In the genomic region with DNA sequence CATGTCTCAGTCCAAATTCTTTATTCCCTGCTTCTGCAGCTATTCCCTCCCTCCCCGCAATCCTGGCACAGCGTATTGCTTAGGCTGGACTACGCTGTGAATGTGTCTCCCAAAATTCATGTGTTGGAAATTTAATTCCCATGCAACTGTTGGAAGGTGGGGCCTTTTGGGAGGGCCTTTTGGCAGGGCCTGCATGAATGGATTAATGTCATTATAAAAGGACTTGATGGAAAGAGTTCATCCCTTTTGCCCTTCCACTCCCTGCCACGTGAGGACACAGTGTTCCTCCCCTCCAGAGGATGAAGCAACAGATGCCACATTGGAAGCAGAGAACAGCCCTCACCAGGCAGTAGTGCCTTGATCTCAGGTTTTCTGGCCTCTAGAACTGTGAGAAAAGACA, we compare ENCODE assay signal across 12 cellular contexts. TPM values are rescaled to one million over a fixed set of nuclear protein-coding genes. Genes with fewer than 3 reads are reported as not detected.
DNase-seq lines count a peak whose midpoint lies in the region; ATAC-seq and TF ChIP-seq lines count a peak whose summit lies in the region.
"Had no signal": no experiment of that assay in that cellular context is flagged by ENCODE, and none has a peak within 500 bp of the region (broad histone marks: within the 10 kb centered on the region; RNA-seq: fewer than 3 reads in every experiment).

No MANE protein-coding gene starts in this region.

- intact Hi-C loops in right lobe of liver (cut with DNase I) = no loop called here
- intact Hi-C loops in posterior cingulate gyrus (cut with DNase I) = loop anchor here (2.0 to 5.0 kb wide), 2 partner anchors 47 to 168 kb away; no protein-coding TSS in a partner anchor

- 60 to 63% methylated on average over 4 of the region's 4 CpGs for WGBS in esophagus, 2 donors
- 74% methylated on average over 4 of the region's 4 CpGs for WGBS in right lobe of liver (ENCODE audit: insufficient coverage, low coverage, low lambda C conversion rate, missing lambda C conversion rate)
- 45 to 82% methylated on average over 4 of the region's 4 CpGs for WGBS in tibial nerve, 2 donors

- peaks cover 0 to 5% of the 10 kb centered on the region in 2 donors for H3K9me3 ChIP-seq in esophagus (ENCODE audit: control insufficient read depth in 2 of 2, insufficient read depth in 1 of 2, low read depth in 1 of 2, low read length in 1 of 2)
- H3K9me3 ChIP-seq in right lobe of liver = no peaks in the 10 kb centered on the region
- no peaks in the 10 kb centered on the region for H3K9me3 ChIP-seq in tibial nerve
- H3K9me3 ChIP-seq: ascending aorta, neutrophil had no signal

- H3K27me3 ChIP-seq in esophagus (ENCODE audit: control insufficient read depth in 1 of 2, insufficient read depth in 2 of 2, low read length in 2 of 2) (no peaks in the 10 kb centered on the region), right lobe of liver (no peaks in the 10 kb centered on the region), tibial nerve (no peaks in the 10 kb centered on the region)
- H3K27me3 ChIP-seq: ascending aorta, SJSA1 had no signal

- no peaks in the 10 kb centered on the region for H3K36me3 ChIP-seq in esophagus (ENCODE audit: control insufficient read depth in 2 of 2, insufficient read depth in 2 of 2, low read length in 1 of 2)
- no peaks in the 10 kb centered on the region for H3K36me3 ChIP-seq in right lobe of liver
- H3K36me3 ChIP-seq in tibial nerve = no peaks in the 10 kb centered on the region
- H3K36me3 ChIP-seq: ascending aorta, neutrophil, SJSA1 had no signal

- no peak for TF ChIP-seq CTCF in right lobe of liver (IDR thresholded peaks at IDR 0.05)
- no peak for TF ChIP-seq CTCF in tibial nerve (IDR thresholded peaks at IDR 0.05)

- H3K4me3 ChIP-seq in esophagus (ENCODE audit: low read depth in 1 of 2, low read length in 2 of 2) = no peak overlapping the region
- no peak overlapping the region for H3K4me3 ChIP-seq in right lobe of liver
- H3K4me3 ChIP-seq in tibial nerve = peak overlapping the region in 1 of 4 donors; percentile 46
- H3K4me3 ChIP-seq: SJSA1 had no signal

- H3K27ac ChIP-seq in esophagus (ENCODE audit: low read depth in 2 of 2, low read length in 1 of 2) (peak overlapping the region; percentile 7 to 74), right lobe of liver (peak overlapping the region in 1 of 3 donors; percentile 8), tibial nerve (peak overlapping the region; percentile 61 to 90 (median 73))
- H3K27ac ChIP-seq: neutrophil, SJSA1 had no signal

- TF ChIP-seq EP300 in tibial nerve (IDR thresholded peaks at IDR 0.05) = peak; percentile 53 to 91

- DNase-seq in LHCN-M2 (ENCODE audit: low read depth) (peak; percentile 54), right lobe of liver (no peak), tibial nerve (ENCODE audit: low spot score in 2 of 2) (peak; percentile 36 to 71), posterior cingulate gyrus (no peak), NCI-H774 (lab: John Stamatoyannopoulos, UW) (no peak), ACHN (no peak)
- DNase-seq in central memory CD4-positive, alpha-beta T cell = no peak
- DNase-seq: NCI-H1694 had no signal

- peak; percentile 47 to 71 (median 57) for ATAC-seq in right lobe of liver

- H3K4me1 ChIP-seq in esophagus (ENCODE audit: control insufficient read depth in 2 of 2, insufficient read depth in 2 of 2, low read length in 1 of 2) = peaks cover 0 to 5% of the 10 kb centered on the region in 2 donors
- peaks cover 0 to 12% (median 3%) of the 10 kb centered on the region in 4 donors for H3K4me1 ChIP-seq in right lobe of liver
- peaks cover 0 to 22% (median 0%) of the 10 kb centered on the region in 4 donors for H3K4me1 ChIP-seq in tibial nerve

- in situ Hi-C loops in ACHN (cut with HindIII; ENCODE audit: low pct_ligation_motif_present, low pct_unique_long_range_greater_than_20kb, low sequenced_read_pairs) = no loop called here

- TF ChIP-seq POLR2A in right lobe of liver (IDR thresholded peaks at IDR 0.05) (no peak), tibial nerve (IDR thresholded peaks at IDR 0.05) (peak in 1 of 2 donors; percentile 39)

RNA-seq across cellular contexts. Expression of a gene that starts 20.4 kb away (rescaled TPM):
- total RNA-seq in LHCN-M2 (2014; rRNA removed) = 0.26 and 1.1 TPM in 2 replicates
- 0.21 TPM for polyA plus RNA-seq in LHCN-M2 (2012)
- 10 to 100 TPM in 1 of 2 donors, 1 to 10 TPM in 1; 6.5 to 17.8 TPM for polyA plus RNA-seq in esophagus
- total RNA-seq in right lobe of liver = 10 to 100 TPM in 2 of 6 experiments, 1 to 10 TPM in 4; 6.6 to 16.5 (median 8.9) TPM
- 10 to 100 TPM; 22.4 to 50.2 (median 31.9) TPM for total RNA-seq in tibial nerve

RNA-seq across cellular contexts. Expression of a gene that starts 51.8 kb away (rescaled TPM):
- total RNA-seq in LHCN-M2 (2014; rRNA removed) (1.0 and 1.4 TPM in 2 replicates), right lobe of liver (1 to 10 TPM; 3.7 to 9.2 (median 5.7) TPM), tibial nerve (10 to 100 TPM in 2 of 4 donors, 1 to 10 TPM in 2; 5.9 to 17.7 (median 8.8) TPM)
- polyA plus RNA-seq in LHCN-M2 (2012) = 4.2 TPM
- polyA plus RNA-seq in esophagus = 1 to 10 TPM; 4.0 to 4.6 TPM

RNA-seq across cellular contexts. Expression of a gene that starts 54.3 kb away (rescaled TPM):
- 19.2 and 23.1 TPM in 2 replicates for total RNA-seq in LHCN-M2 (2014; rRNA removed)
- 27.7 TPM for polyA plus RNA-seq in LHCN-M2 (2012)
- polyA plus RNA-seq in esophagus = 10 to 100 TPM; 29.4 to 49.8 TPM
- 10 to 100 TPM; 15.5 to 29.5 (median 24.3) TPM for total RNA-seq in right lobe of liver
- total RNA-seq in tibial nerve = 10 to 100 TPM; 55.0 to 75.0 (median 61.9) TPM

Comparison
In these comparisons a context has a peak if more than half of its experiments do, and no peak if none do; other contexts are left out.
1. DNase-seq: peak in LHCN-M2 (single experiment) and tibial nerve (2 of 2); none in right lobe of liver (0 of 3), posterior cingulate gyrus (0 of 10), NCI-H774 (single experiment), central memory CD4-positive, alpha-beta T cell (single experiment) and ACHN (single experiment).